ENCODE assay signal across 12 cellular contexts in genomic region chr20:17421493-17421892, GRCh38.
DNase-seq lines count a peak whose midpoint lies in the region; ATAC-seq and TF ChIP-seq lines count a peak whose summit lies in the region.
"Had no signal": no experiment of that assay in that cellular context is flagged by ENCODE, and none has a peak within 500 bp of the region (broad histone marks: within the 10 kb centered on the region; RNA-seq: fewer than 3 reads in every experiment).

No MANE protein-coding gene starts in this region.

- no peak overlapping the region for H3K56ac ChIP-seq in mesendoderm (ENCODE audit: low read length)

- H3K23ac ChIP-seq in mesendoderm (ENCODE audit: low read length): no peak overlapping the region

- no peak overlapping the region for H3K18ac ChIP-seq in mesendoderm (ENCODE audit: low read length)

- no peak overlapping the region for H4K5ac ChIP-seq in mesendoderm (ENCODE audit: low read length)

- H3K27ac ChIP-seq in brain microvascular endothelial cell (no peak overlapping the region), mesendoderm (ENCODE audit: low read depth, low read length) (no peak overlapping the region)

- H3K4me2 ChIP-seq in mesendoderm (ENCODE audit: low read length): no peak overlapping the region

- in situ Hi-C loops in brain microvascular endothelial cell (cut with HindIII; ENCODE audit: low pct_ligation_motif_present, low sequenced_read_pairs): no loop called here

- no peaks in the 10 kb centered on the region for H3K79me2 ChIP-seq in mesendoderm (ENCODE audit: control insufficient read depth, insufficient read depth, low read length)

- peak; percentile 73 for DNase-seq in NCI-H1092 treated with DMSO at 0.1 percent for 48 hours (lab: John Stamatoyannopoulos, UW)
- no peak for DNase-seq in NCI-H1092 (lab: John Stamatoyannopoulos, UW)
- peak; percentile 18 for DNase-seq in RKO (ENCODE audit: low spot score)
- DNase-seq in brain microvascular endothelial cell: peak; percentile 20
- peak; percentile 21 for DNase-seq in mesendoderm
- no peak for DNase-seq in NCI-H146 (lab: John Stamatoyannopoulos, UW)
- DNase-seq in NCI-H446 treated with DMSO at 0.1 percent for 48 hours (lab: John Stamatoyannopoulos, UW): no peak
- DNase-seq: 8988T, MM.1S, NCI-H1694, RPMI8226 had no signal

- H3K4ac ChIP-seq in mesendoderm (ENCODE audit: low read depth, low read length): no peak overlapping the region

- no peak overlapping the region for H2BK5ac ChIP-seq in mesendoderm (ENCODE audit: low read length)

- H2BK120ac ChIP-seq in mesendoderm (ENCODE audit: low read depth, low read length): no peak overlapping the region

- H3K79me1 ChIP-seq in mesendoderm (ENCODE audit: low read length): no peaks in the 10 kb centered on the region

- ATAC-seq in HG03342 (IDR thresholded peaks at IDR 0.05; ENCODE audit: unreplicated experiment): no peak

- WGBS in mesendoderm (ENCODE audit: extremely low coverage, insufficient coverage, low lambda C conversion rate): 100% methylated on average over 1 of the region's 1 CpG

- H2AK5ac ChIP-seq in mesendoderm (ENCODE audit: low read length): no peak overlapping the region

- TF ChIP-seq CTCF in brain microvascular endothelial cell (IDR thresholded peaks at IDR 0.05; ENCODE audit: low read depth, low read length, missing control alignments): no peak

- H3K27me3 ChIP-seq in brain microvascular endothelial cell (replicated peaks) (no peaks in the 10 kb centered on the region), mesendoderm (ENCODE audit: insufficient read depth, low read length, poor library complexity) (no peaks in the 10 kb centered on the region)

- H3K4me3 ChIP-seq in brain microvascular endothelial cell (ENCODE audit: low read depth, low read length) (no peak overlapping the region), mesendoderm (ENCODE audit: low read length) (no peak overlapping the region)

- no peak overlapping the region for H2BK15ac ChIP-seq in mesendoderm (replicated peaks; ENCODE audit: low read depth)

- no peaks in the 10 kb centered on the region for H3K4me1 ChIP-seq in mesendoderm (ENCODE audit: control insufficient read depth, low read depth, low read length)

- H3K9ac ChIP-seq in mesendoderm (ENCODE audit: low read length): no peak overlapping the region

- no peak overlapping the region for H4K8ac ChIP-seq in mesendoderm (ENCODE audit: low read depth, low read length)

- no peaks in the 10 kb centered on the region for H3K36me3 ChIP-seq in brain microvascular endothelial cell (replicated peaks)
- H3K36me3 ChIP-seq in mesendoderm (ENCODE audit: control insufficient read depth, insufficient read depth, low read length): no peaks in the 10 kb centered on the region

Comparison
In these comparisons a context has a peak if more than half of its experiments do, and no peak if none do; other contexts are left out.
1. DNase-seq: peak in NCI-H1092 treated with DMSO at 0.1 percent for 48 hours (single experiment), RKO (single experiment), brain microvascular endothelial cell (single experiment) and mesendoderm (single experiment); none in NCI-H1092 (single experiment), NCI-H146 (single experiment) and NCI-H446 treated with DMSO at 0.1 percent for 48 hours (single experiment).